In genomic region chr6:153058909-153059308, GRCh38 we compare ENCODE assay signal across 1 cellular context.
A peak's percentile ranks its signal among the peaks of the same experiment; 100 is the strongest.
TF ChIP-seq lines count a peak whose summit lies in the region.

No MANE protein-coding gene starts in this region.

TF ChIP-seq in HepG2, 621 proteins besides CTCF, POLR2A, EP300 and RAD21:
- TF ChIP-seq, protein P1, sequence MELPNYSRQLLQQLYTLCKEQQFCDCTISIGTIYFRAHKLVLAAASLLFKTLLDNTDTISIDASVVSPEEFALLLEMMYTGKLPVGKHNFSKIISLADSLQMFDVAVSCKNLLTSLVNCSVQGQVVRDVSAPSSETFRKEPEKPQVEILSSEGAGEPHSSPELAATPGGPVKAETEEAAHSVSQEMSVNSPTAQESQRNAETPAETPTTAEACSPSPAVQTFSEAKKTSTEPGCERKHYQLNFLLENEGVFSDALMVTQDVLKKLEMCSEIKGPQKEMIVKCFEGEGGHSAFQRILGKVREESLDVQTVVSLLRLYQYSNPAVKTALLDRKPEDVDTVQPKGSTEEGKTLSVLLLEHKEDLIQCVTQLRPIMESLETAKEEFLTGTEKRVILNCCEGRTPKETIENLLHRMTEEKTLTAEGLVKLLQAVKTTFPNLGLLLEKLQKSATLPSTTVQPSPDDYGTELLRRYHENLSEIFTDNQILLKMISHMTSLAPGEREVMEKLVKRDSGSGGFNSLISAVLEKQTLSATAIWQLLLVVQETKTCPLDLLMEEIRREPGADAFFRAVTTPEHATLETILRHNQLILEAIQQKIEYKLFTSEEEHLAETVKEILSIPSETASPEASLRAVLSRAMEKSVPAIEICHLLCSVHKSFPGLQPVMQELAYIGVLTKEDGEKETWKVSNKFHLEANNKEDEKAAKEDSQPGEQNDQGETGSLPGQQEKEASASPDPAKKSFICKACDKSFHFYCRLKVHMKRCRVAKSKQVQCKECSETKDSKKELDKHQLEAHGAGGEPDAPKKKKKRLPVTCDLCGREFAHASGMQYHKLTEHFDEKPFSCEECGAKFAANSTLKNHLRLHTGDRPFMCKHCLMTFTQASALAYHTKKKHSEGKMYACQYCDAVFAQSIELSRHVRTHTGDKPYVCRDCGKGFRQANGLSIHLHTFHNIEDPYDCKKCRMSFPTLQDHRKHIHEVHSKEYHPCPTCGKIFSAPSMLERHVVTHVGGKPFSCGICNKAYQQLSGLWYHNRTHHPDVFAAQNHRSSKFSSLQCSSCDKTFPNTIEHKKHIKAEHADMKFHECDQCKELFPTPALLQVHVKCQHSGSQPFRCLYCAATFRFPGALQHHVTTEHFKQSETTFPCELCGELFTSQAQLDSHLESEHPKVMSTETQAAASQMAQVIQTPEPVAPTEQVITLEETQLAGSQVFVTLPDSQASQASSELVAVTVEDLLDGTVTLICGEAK (IDR thresholded peaks at IDR 0.05) = no peak
- TF ChIP-seq, protein P1 (CRISPR knock-in tag; IDR thresholded peaks at IDR 0.05) = no peak
- TF ChIP-seq MAFF (IDR thresholded peaks at IDR 0.05; ENCODE audit: low read depth, low read length) = peak; percentile 64
- TF ChIP-seq MAFK (conservative IDR thresholded peaks at IDR 0.05 in 1 of 2, IDR thresholded peaks at IDR 0.05 in 1 of 2; ENCODE audit: low read length in 2 of 2) = peak; percentile 68 to 76
- peak; percentile 40; the same call in 1 of the 2 replicates for TF ChIP-seq NFE2L2 (IDR thresholded peaks at IDR 0.05; ENCODE audit: low read length)
- TF ChIP-seq RFXAP (CRISPR knock-in tag; IDR thresholded peaks at IDR 0.05; ENCODE audit: borderline replicate concordance) = no peak
